8 cellular contexts compared by ENCODE assay signal in genomic region chr14:60647081-60647836, GRCh38. TPM values are rescaled to one million over a fixed set of nuclear protein-coding genes. Genes with fewer than 3 reads are reported as not detected.
DNase-seq lines count a peak whose midpoint lies in the region; ATAC-seq, FAIRE-seq and TF ChIP-seq lines count a peak whose summit lies in the region.

No MANE protein-coding gene starts in this region.

- peaks cover 56% of the 10 kb centered on the region for H3K4me1 Mint-ChIP-seq in activated T-cell treated with anti-CD3 and anti-CD28 coated beads, Interleukin-2, amount 50 U/mL, for 72 hours (ENCODE audit: low read depth)

- no peak for FAIRE-seq in kidney (lab: Jason Lieb, UNC)

- no peak for ATAC-seq in activated T-cell treated with anti-CD3 and anti-CD28 coated beads, Interleukin-2, amount 50 U/mL, for 72 hours (replicated peaks in 1 of 2)
- ATAC-seq in GM19328 (IDR thresholded peaks at IDR 0.05; ENCODE audit: unreplicated experiment) = no peak
- ATAC-seq in GM21786 (IDR thresholded peaks at IDR 0.05; ENCODE audit: unreplicated experiment) = no peak

- H3K4me3 Mint-ChIP-seq in activated T-cell treated with anti-CD3 and anti-CD28 coated beads, Interleukin-2, amount 50 U/mL, for 72 hours = peak overlapping the region; percentile 69 to 81

- no peak overlapping the region for H3K27ac ChIP-seq in HUES6 (ENCODE audit: low read depth, low read length)
- H3K27ac ChIP-seq in kidney (ENCODE audit: low read depth in 2 of 2, low read length in 2 of 2) = no peak overlapping the region
- peak overlapping the region in 2 of 4 donors; percentile 18 to 61 for H3K27ac ChIP-seq in tibial nerve

- H3K27ac Mint-ChIP-seq in activated T-cell treated with anti-CD3 and anti-CD28 coated beads, Interleukin-2, amount 50 U/mL, for 72 hours = no peak overlapping the region

- peak overlapping the region; percentile 31 for H3K9ac ChIP-seq in HUES6 (ENCODE audit: low read length)
- H3K9ac ChIP-seq in kidney (ENCODE audit: low read length in 2 of 2) = no peak overlapping the region

- H3K27me3 Mint-ChIP-seq in activated T-cell treated with anti-CD3 and anti-CD28 coated beads, Interleukin-2, amount 50 U/mL, for 72 hours (ENCODE audit: low read depth) = peaks cover 94% of the 10 kb centered on the region

- H3K4me1 ChIP-seq in HUES6 (ENCODE audit: control insufficient read depth, insufficient read depth, low read length) (peaks cover 71% of the 10 kb centered on the region), kidney (ENCODE audit: control insufficient read depth in 1 of 2, insufficient read depth in 1 of 2, low read depth in 1 of 2, low read length in 2 of 2) (peaks cover 7 to 25% of the 10 kb centered on the region in 2 donors), tibial nerve (peaks cover 0 to 69% (median 25%) of the 10 kb centered on the region in 4 donors)

- H3K36me3 ChIP-seq in HUES6 (ENCODE audit: control insufficient read depth, insufficient read depth, low read length) (no peaks in the 10 kb centered on the region), kidney (ENCODE audit: control insufficient read depth in 1 of 2, insufficient read depth in 2 of 2, low read length in 2 of 2) (no peaks in the 10 kb centered on the region), tibial nerve (no peaks in the 10 kb centered on the region)

- no peak for TF ChIP-seq POLR2A in tibial nerve (IDR thresholded peaks at IDR 0.05)

- H3K27me3 ChIP-seq in HUES6 (ENCODE audit: control insufficient read depth, insufficient read depth, low read length) (peaks cover 100% of the 10 kb centered on the region), tibial nerve (peaks cover 0 to 100% of the 10 kb centered on the region in 2 donors)

- intact Hi-C loops in kidney (cut with DNase I) = no loop called here

- no peaks in the 10 kb centered on the region for H3K36me3 Mint-ChIP-seq in activated T-cell treated with anti-CD3 and anti-CD28 coated beads, Interleukin-2, amount 50 U/mL, for 72 hours (ENCODE audit: insufficient read depth in 2 of 2)

- no peaks in the 10 kb centered on the region for H3K9me3 Mint-ChIP-seq in activated T-cell treated with anti-CD3 and anti-CD28 coated beads, Interleukin-2, amount 50 U/mL, for 72 hours

- peak overlapping the region; percentile 65 for H3K4me3 ChIP-seq in HUES6 (ENCODE audit: low read depth, low read length)
- peak overlapping the region; percentile 15 to 56 for H3K4me3 ChIP-seq in kidney (ENCODE audit: low read length in 2 of 2)
- H3K4me3 ChIP-seq in tibial nerve = peak overlapping the region; percentile 35 to 63 (median 50)

- WGBS in tibial nerve, 2 donors = 3 to 10% methylated on average over 43 of the region's 43 CpGs

- TF ChIP-seq EP300 in tibial nerve (IDR thresholded peaks at IDR 0.05) = peak in 1 of 2 donors; percentile 23

- DNase-seq in COLO668 (lab: John Stamatoyannopoulos, UW; ENCODE audit: unreplicated experiment) (peak; percentile 82), kidney (peak; percentile 53), tibial nerve (ENCODE audit: low spot score in 2 of 2) (no peak)
- peak in 1 of 2 donors; percentile 26 for DNase-seq in activated T-cell treated with anti-CD3 and anti-CD28 coated beads, Interleukin-2, amount 50 U/mL, for 72 hours
- no peak for DNase-seq in activated CD8-positive, alpha-beta memory T cell treated with anti-CD3 and anti-CD28 coated beads, Interleukin-2, amount 50 U/mL, for 4 hours

- no peak for TF ChIP-seq CTCF in kidney (IDR thresholded peaks at IDR 0.05; ENCODE audit: borderline replicate concordance, extremely low read depth, insufficient read depth)
- no peak for TF ChIP-seq CTCF in tibial nerve (IDR thresholded peaks at IDR 0.05)

- H3K9me3 ChIP-seq in HUES6 (ENCODE audit: control insufficient read depth, insufficient read depth, low read depth, low read length) (no peaks in the 10 kb centered on the region), kidney (ENCODE audit: control insufficient read depth in 1 of 2, low read length in 2 of 2) (no peaks in the 10 kb centered on the region), tibial nerve (no peaks in the 10 kb centered on the region)

RNA-seq across cellular contexts. Expression of gene SIX1, which starts 2.0 kb away (rescaled TPM):
- total RNA-seq in activated T-cell treated with anti-CD3 and anti-CD28 coated beads, Interleukin-2, amount 50 U/mL, for 72 hours = not detected
- 0.16 TPM for total RNA-seq in kidney
- 0.13 TPM for polyA plus RNA-seq in kidney (ENCODE audit: insufficient read depth, low read depth, low replicate concordance)
- 1 to 10 TPM; 5.9 to 7.5 (median 6.2) TPM for total RNA-seq in tibial nerve

Comparison
In these comparisons a context has a peak if more than half of its experiments do, and no peak if none do; other contexts are left out.
1. DNase-seq: peak in COLO668 (single experiment) and kidney (single experiment); none in tibial nerve (0 of 2) and activated CD8-positive, alpha-beta memory T cell treated with anti-CD3 and anti-CD28 coated beads, Interleukin-2, amount 50 U/mL, for 4 hours (single experiment).
2. Peak in every context shown above with its lines, with median percentiles within 50 percentile points of each other: H3K4me3 ChIP-seq.